ENCODE assay signal across 14 cellular contexts in genomic region chr2:222920657-222921186, GRCh38. TPM values are rescaled to one million over a fixed set of nuclear protein-coding genes. Genes with fewer than 3 reads are reported as not detected.
A peak's percentile ranks its signal among the peaks of the same experiment; 100 is the strongest.
DNase-seq lines count a peak whose midpoint lies in the region; ATAC-seq, FAIRE-seq and TF ChIP-seq lines count a peak whose summit lies in the region.
"Had no signal": no experiment of that assay in that cellular context is flagged by ENCODE, and none has a peak within 500 bp of the region (broad histone marks: within the 10 kb centered on the region; RNA-seq: fewer than 3 reads in every experiment).

No MANE protein-coding gene starts in this region.

- no peaks in the 10 kb centered on the region for H3K4me1 ChIP-seq in CD4-positive, CD25-positive, alpha-beta regulatory T cell (ENCODE audit: control insufficient read depth, insufficient read depth, low read length, poor library complexity, severe bottlenecking)
- H3K4me1 ChIP-seq in IMR-90 (ENCODE audit: control insufficient read depth, insufficient read depth, low read length) (peaks cover 12% of the 10 kb centered on the region), H1 (replicated peaks in 1 of 4; ENCODE audit: control insufficient read depth in 3 of 4, insufficient read depth in 4 of 4, low read length in 3 of 4) (peaks cover 0 to 6% (median 3%) of the 10 kb centered on the region in 4 experiments; a peak in 4 of 7 replicates), pancreas (peaks cover 0 to 3% (median 3%) of the 10 kb centered on the region in 3 donors)

- H3K27ac ChIP-seq in CD4-positive, CD25-positive, alpha-beta regulatory T cell (ENCODE audit: insufficient read depth, low read length, poor library complexity, severe bottlenecking) = no peak overlapping the region
- peak overlapping the region; percentile 51; the same call in 1 of the 2 replicates for H3K27ac ChIP-seq in IMR-90 (ENCODE audit: insufficient read depth, low read length)
- H3K27ac ChIP-seq in H1 (ENCODE audit: low read depth, low read length) = no peak overlapping the region
- H3K27ac ChIP-seq in pancreas = no peak overlapping the region
- H3K27ac ChIP-seq: RWPE1 had no signal

- intact Hi-C loops in IMR-90 (cut with micrococcal nuclease) (no loop called here), pancreas (cut with DNase I) (no loop called here)

- no peaks in the 10 kb centered on the region for H3K27me3 Mint-ChIP-seq in CD4-positive, CD25-positive, alpha-beta regulatory T cell
- H3K27me3 Mint-ChIP-seq in osteocyte (ENCODE audit: unreplicated experiment) = no peaks in the 10 kb centered on the region
- H3K27me3 Mint-ChIP-seq: IgD-negative memory B cell had no signal

- H3K79me2 ChIP-seq in H1 (ENCODE audit: control insufficient read depth in 1 of 2, insufficient read depth in 2 of 2, low read length in 2 of 2) = peaks cover 0 to 15% of the 10 kb centered on the region in 2 experiments; a peak in 2 of 4 replicates

- H3K9me3 ChIP-seq in CD4-positive, CD25-positive, alpha-beta regulatory T cell (ENCODE audit: control insufficient read depth in 2 of 2, low read length in 2 of 2) = no peaks in the 10 kb centered on the region
- H3K9me3 ChIP-seq in IMR-90 (ENCODE audit: control insufficient read depth, insufficient read depth, low read length) (no peaks in the 10 kb centered on the region), H1 (ENCODE audit: insufficient read depth in 2 of 2, low read depth in 1 of 2, low read length in 1 of 2) (no peaks in the 10 kb centered on the region), pancreas (no peaks in the 10 kb centered on the region)
- H3K9me3 ChIP-seq: Caco-2 had no signal

- CTCF ChIA-PET in IMR-90 (lab: Yijun Ruan, JAX) = no interaction called here
- CTCF ChIA-PET in H1 (lab: Charles Lee; ENCODE audit: partially characterized antibody) = interaction anchor here (0.8 to 2.6 kb wide), 6 partner anchors 11 to 232 kb away, joined by 3 to 16 read pairs (median 4); no protein-coding TSS in a partner anchor

- H3K9ac ChIP-seq in IMR-90 (ENCODE audit: low read depth, low read length) (no peak overlapping the region), H1 (replicated peaks in 1 of 4; ENCODE audit: extremely low read depth in 1 of 4, low read depth in 3 of 4, low read length in 3 of 4) (no peak overlapping the region)

- H2BK12ac ChIP-seq in H1 (ENCODE audit: low read depth, low read length) = no peak overlapping the region

- H3K4me2 ChIP-seq in IMR-90 (ENCODE audit: low read depth, low read length) = no peak overlapping the region
- H3K4me2 ChIP-seq in H1 (ENCODE audit: insufficient read depth in 1 of 2, low read depth in 2 of 2, low read length in 2 of 2) = no peak overlapping the region

- TF ChIP-seq CTCF in IMR-90 (conservative IDR thresholded peaks at IDR 0.05; ENCODE audit: low read depth, low read length) (no peak), H1 (IDR thresholded peaks at IDR 0.05; ENCODE audit: control extremely low read depth in 1 of 3, insufficient read depth in 1 of 3, low read depth in 1 of 3, low read length in 3 of 3) (no peak), osteocyte (IDR thresholded peaks at IDR 0.05) (no peak), pancreas (IDR thresholded peaks at IDR 0.05) (no peak)

- H2BK120ac ChIP-seq in IMR-90 (ENCODE audit: low read depth, low read length) (0 out of 2 replicates have a peak overlapping the region, but pooled peaks have one; percentile 44), H1 (replicated peaks; ENCODE audit: low read depth, low read length) (no peak overlapping the region)

- H2BK20ac ChIP-seq in IMR-90 (ENCODE audit: low read depth, low read length) = peak overlapping the region; percentile 71; the same call in 1 of the 2 replicates
- no peak overlapping the region for H2BK20ac ChIP-seq in H1 (ENCODE audit: low read length)

- BruUV-seq in IMR-90 (replicated peaks; lab: Mats Ljungman, UMichigan) = no TSS peak

- H3K9me1 ChIP-seq in IMR-90 (ENCODE audit: insufficient read depth, low read length) = peaks cover 11% of the 10 kb centered on the region

- H2AK9ac ChIP-seq in IMR-90 (replicated peaks; ENCODE audit: low read depth, low read length, poor library complexity) = no peak overlapping the region

- no peak for ATAC-seq in CD4-positive, CD25-positive, alpha-beta regulatory T cell (ENCODE audit: low read depth in 2 of 2)
- no peak for ATAC-seq in IMR-90 (ENCODE audit: low read depth)
- ATAC-seq in pancreas = no peak

- H4K5ac ChIP-seq in IMR-90 (ENCODE audit: low read depth, low read length) (peak overlapping the region; percentile 28; the same call in 1 of the 2 replicates), H1 (ENCODE audit: insufficient read length, low read depth, low read length) (no peak overlapping the region)

- H3K18ac ChIP-seq in IMR-90 (ENCODE audit: low read depth, low read length) (peak overlapping the region; percentile 76; the same call in 1 of the 2 replicates), H1 (ENCODE audit: extremely low read depth, low read length) (no peak overlapping the region)

- no peak for TF ChIP-seq EP300 in H1 (IDR thresholded peaks at IDR 0.05; ENCODE audit: borderline replicate concordance in 1 of 2, low read depth in 2 of 2, low read length in 2 of 2)

- no peak overlapping the region for H2AFZ ChIP-seq in IMR-90 (replicated peaks; ENCODE audit: low read length, poor library complexity)
- no peak overlapping the region for H2AFZ ChIP-seq in H1 (ENCODE audit: low read length)

- dilution Hi-C loops in IMR-90 (cut with HindIII; ENCODE audit: low sequenced_read_pairs, unreplicated experiment) = no loop called here

- in situ Hi-C loops in IMR-90 (cut with MboI; ENCODE audit: low sequenced_read_pairs) = no loop called here

- no peaks in the 10 kb centered on the region for H3K23me2 ChIP-seq in H1 (ENCODE audit: low read depth, low read length)

- H3K36me3 Mint-ChIP-seq in CD4-positive, CD25-positive, alpha-beta regulatory T cell = peaks cover 39% of the 10 kb centered on the region
- peaks cover 48% of the 10 kb centered on the region for H3K36me3 Mint-ChIP-seq in osteocyte (ENCODE audit: unreplicated experiment)

- H3K4me3 ChIP-seq in CD4-positive, CD25-positive, alpha-beta regulatory T cell (ENCODE audit: low read depth, low read length) = no peak overlapping the region
- H3K4me3 ChIP-seq in IMR-90 (ENCODE audit: insufficient read depth, low read depth, low read length) = no peak overlapping the region
- H3K4me3 ChIP-seq in H1 (ENCODE audit: extremely low read depth in 1 of 4, insufficient read depth in 2 of 4, low read depth in 3 of 4, low read length in 4 of 4) = no peak overlapping the region
- no peak overlapping the region for H3K4me3 ChIP-seq in pancreas

- peak; percentile 66 for FAIRE-seq in H1 (lab: Jason Lieb, UNC)
- no peak for FAIRE-seq in pancreas (lab: Jason Lieb, UNC)

- peaks cover 0 to 2% (median 0%) of the 10 kb centered on the region in 7 donors for H3K9me3 Mint-ChIP-seq in CD4-positive, CD25-positive, alpha-beta regulatory T cell
- H3K9me3 Mint-ChIP-seq in osteocyte (ENCODE audit: unreplicated experiment) = no peaks in the 10 kb centered on the region
- H3K9me3 Mint-ChIP-seq: IgD-negative memory B cell had no signal

- no peak overlapping the region for H3K56ac ChIP-seq in IMR-90 (ENCODE audit: extremely low read depth, insufficient read depth, low read length)
- H3K56ac ChIP-seq in H1 (replicated peaks; ENCODE audit: insufficient read length, low read depth, low read length) = no peak overlapping the region

- H3K14ac ChIP-seq in IMR-90 (replicated peaks; ENCODE audit: low read depth, low read length) (peak overlapping the region; percentile 67; the same call in 1 of the 2 replicates), H1 (ENCODE audit: insufficient read length) (no peak overlapping the region)

- POLR2A ChIA-PET in IMR-90 (lab: Charles Lee; ENCODE audit: unreplicated experiment) (no interaction called here), H1 (lab: Charles Lee; ENCODE audit: partially characterized antibody) (no interaction called here)

- H4K8ac ChIP-seq in IMR-90 (ENCODE audit: low read depth in 2 of 2, low read length in 2 of 2) (0 out of 4 replicates have a peak overlapping the region, but pooled peaks of 1 of the 2 experiments have one; percentile 22), H1 (ENCODE audit: extremely low read depth, insufficient read depth, low read length) (no peak overlapping the region)

- peak overlapping the region; percentile 78 for H4K91ac ChIP-seq in IMR-90 (ENCODE audit: insufficient read depth, low read depth, low read length)
- no peak overlapping the region for H4K91ac ChIP-seq in H1 (replicated peaks; ENCODE audit: insufficient read length, low read length)

- H3K79me1 ChIP-seq in IMR-90 (ENCODE audit: low read depth in 1 of 2, low read length in 2 of 2) (peaks cover 17 to 55% of the 10 kb centered on the region in 2 experiments; a peak in 3 of 4 replicates), H1 (ENCODE audit: low read depth, low read length) (no peaks in the 10 kb centered on the region; the same call in 1 of the 2 replicates)

- H3K23ac ChIP-seq in IMR-90 (ENCODE audit: low read depth, low read length) = 0 out of 2 replicates have a peak overlapping the region, but pooled peaks have one; percentile 39
- no peak overlapping the region for H3K23ac ChIP-seq in H1 (ENCODE audit: insufficient read length)

- H3K27me3 ChIP-seq in CD4-positive, CD25-positive, alpha-beta regulatory T cell (ENCODE audit: control insufficient read depth, insufficient read depth, low read length) = no peaks in the 10 kb centered on the region
- no peaks in the 10 kb centered on the region for H3K27me3 ChIP-seq in IMR-90 (ENCODE audit: control insufficient read depth, insufficient read depth, low read length)
- H3K27me3 ChIP-seq in H1 (replicated peaks in 1 of 4; ENCODE audit: control insufficient read depth in 3 of 4, extremely low read depth in 1 of 4, insufficient read depth in 3 of 4, low read length in 3 of 4) = no peaks in the 10 kb centered on the region
- no peaks in the 10 kb centered on the region for H3K27me3 ChIP-seq in pancreas

- peak overlapping the region; percentile 26; the same call in 1 of the 2 replicates for H2AK5ac ChIP-seq in IMR-90 (ENCODE audit: low read depth, low read length)
- no peak overlapping the region for H2AK5ac ChIP-seq in H1 (ENCODE audit: low read depth, low read length)

- H3K4me1 Mint-ChIP-seq in CD4-positive, CD25-positive, alpha-beta regulatory T cell = peaks cover 0 to 4% (median 0%) of the 10 kb centered on the region in 4 donors
- H3K4me1 Mint-ChIP-seq in osteocyte (ENCODE audit: unreplicated experiment) = peaks cover 34% of the 10 kb centered on the region
- H3K4me1 Mint-ChIP-seq: IgD-negative memory B cell had no signal

- peak overlapping the region; percentile 70 for H2BK5ac ChIP-seq in IMR-90 (ENCODE audit: low read depth, low read length, poor library complexity, severe bottlenecking)
- H2BK5ac ChIP-seq in H1 (ENCODE audit: low read depth, low read length) = no peak overlapping the region

- WGBS in IMR-90 (ENCODE audit: extremely low coverage in 2 of 2, insufficient read length in 1 of 2), 2 experiments = 95% methylated on average over 2 of the region's 5 CpGs; no CpG with 5 or more reads in 1 of the 2 experiments
- WGBS in H1 (ENCODE audit: extremely low coverage in 1 of 2, insufficient coverage in 1 of 2, insufficient read length in 1 of 2, insufficient replicate concordance in 2 of 2, low coverage in 1 of 2, low lambda C conversion rate in 2 of 2, missing lambda C conversion rate in 1 of 2), 2 experiments = 85% methylated on average over 5 of the region's 5 CpGs; no CpG with 5 or more reads in 1 of the 2 experiments
- WGBS in pancreas, 2 donors = 81 to 86% methylated on average over 5 of the region's 5 CpGs

- H4K20me1 ChIP-seq in IMR-90 (ENCODE audit: insufficient read depth, low read length) = no peaks in the 10 kb centered on the region
- H4K20me1 ChIP-seq in H1 (replicated peaks in 1 of 2; ENCODE audit: control insufficient read depth in 1 of 2, insufficient read depth in 2 of 2, low read length in 2 of 2) = peaks cover 0 to 1% of the 10 kb centered on the region in 2 experiments

- H2BK15ac ChIP-seq in IMR-90 (ENCODE audit: low read depth, low read length) = no peak overlapping the region
- no peak overlapping the region for H2BK15ac ChIP-seq in H1 (ENCODE audit: low read length)

- peaks cover 61% of the 10 kb centered on the region for H3K36me3 ChIP-seq in CD4-positive, CD25-positive, alpha-beta regulatory T cell (ENCODE audit: control insufficient read depth, insufficient read depth, low read length)
- H3K36me3 ChIP-seq in IMR-90 (ENCODE audit: control insufficient read depth, insufficient read depth, low read length) (peaks cover 32% of the 10 kb centered on the region), H1 (ENCODE audit: control insufficient read depth in 2 of 4, insufficient read depth in 4 of 4, low read length in 3 of 4) (peaks cover 6 to 69% (median 21%) of the 10 kb centered on the region in 4 experiments; a peak in 7 of 8 replicates), pancreas (peaks cover 0 to 38% (median 2%) of the 10 kb centered on the region in 3 donors)

- TF ChIP-seq POLR2A in IMR-90 (IDR thresholded peaks at IDR 0.05; ENCODE audit: low read depth, low read length) (no peak), H1 (IDR thresholded peaks at IDR 0.05; ENCODE audit: control extremely low read depth in 1 of 2, low read depth in 2 of 2, low read length in 2 of 2) (no peak)

- no peak for DNase-seq in CD4-positive, CD25-positive, alpha-beta regulatory T cell
- DNase-seq in IMR-90 = no peak
- no peak for DNase-seq in H1 (ENCODE audit: low read depth in 1 of 2, low spot score in 2 of 2)
- no peak for DNase-seq in osteocyte (ENCODE audit: extremely low spot score, unreplicated experiment)
- no peak for DNase-seq in pancreas
- DNase-seq in NCI-H446 (lab: John Stamatoyannopoulos, UW) = no peak
- no peak for DNase-seq in activated CD4-positive, CD25-positive, alpha-beta regulatory T cell treated with anti-CD3 and anti-CD28 coated beads, Interleukin-2, amount 50 U/mL, for 72 hours
- DNase-seq: AML-193, Caco-2, DMS153, NCI-H187 treated with DMSO at 0.1 percent for 48 hours, NCI-H69 had no signal

- H3K4ac ChIP-seq in IMR-90 (ENCODE audit: low read depth, low read length) (peak overlapping the region; percentile 58; the same call in 1 of the 2 replicates), H1 (replicated peaks; ENCODE audit: insufficient read length, low read depth, low read length) (no peak overlapping the region)

- TF ChIP-seq RAD21 in IMR-90 (IDR thresholded peaks at IDR 0.05; ENCODE audit: low read length) (no peak), H1 (IDR thresholded peaks at IDR 0.05 in 1 of 2, conservative IDR thresholded peaks at IDR 0.05 in 1 of 2; ENCODE audit: low read depth in 2 of 2, low read length in 2 of 2) (no peak)

- H3K27ac Mint-ChIP-seq in CD4-positive, CD25-positive, alpha-beta regulatory T cell = peak overlapping the region in 2 of 3 donors; percentile 56 to 67
- peak overlapping the region; percentile 73 for H3K27ac Mint-ChIP-seq in osteocyte (ENCODE audit: unreplicated experiment)

- no peak overlapping the region for H3K4me3 Mint-ChIP-seq in CD4-positive, CD25-positive, alpha-beta regulatory T cell
- H3K4me3 Mint-ChIP-seq in osteocyte (ENCODE audit: unreplicated experiment) = no peak overlapping the region
- H3K4me3 Mint-ChIP-seq: IgD-negative memory B cell had no signal

RNA-seq across cellular contexts. Expression of gene ACSL3, which starts 59.9 kb away (rescaled TPM):
- total RNA-seq in CD4-positive, CD25-positive, alpha-beta regulatory T cell = 60.0 TPM
- polyA plus RNA-seq in CD4-positive, CD25-positive, alpha-beta regulatory T cell = 10 to 100 TPM; 20.1 to 31.7 (median 27.0) TPM
- total RNA-seq in IMR-90 (2012; rRNA removed) (84.2 and 96.4 TPM in 2 replicates), osteocyte (129 and 131 TPM in 2 replicates), pancreas (10 to 100 TPM; 14.0 to 32.0 (median 16.6) TPM)
- polyA plus RNA-seq in IMR-90 (2012; rRNA removed) (29.2 and 31.0 TPM in 2 replicates), H1 (2011; rRNA removed) (37.5 and 53.3 TPM in 2 replicates), pancreas (10 to 100 TPM in 1 of 2 donors, 1 to 10 TPM in 1; 4.7 to 14.9 TPM)
- 15.5 and 19.7 TPM in 2 replicates for polyA plus RNA-seq in IMR-90 (2012; cell fraction: cytosol; rRNA removed)
- polyA plus RNA-seq in IMR-90 (2012; cell fraction: nucleus; rRNA removed; ENCODE audit: low replicate concordance) = 8.8 and 31.8 TPM in 2 replicates
- total RNA-seq in H1 (2021; fragmentation: NEBNext Ultra II Directional; extraction: Animal tissue kit (Norgen Biotek cat#: 25700)) = 94.0 and 98.1 TPM in 2 replicates
- polyA plus RNA-seq in H1 (2011; cell fraction: cytosol; rRNA removed) = 41.9 TPM
- 45.3 TPM for polyA plus RNA-seq in H1 (2011; cell fraction: nucleus; rRNA removed)
- polyA plus RNA-seq in H1 (2012, experiment 1 of 2) = 39.7 to 94.3 TPM (median 50.2 TPM) in 4 replicates
- 3.1 TPM for polyA plus RNA-seq in H1 (2012, experiment 2 of 2)
- polyA plus RNA-seq in H1 (2013, experiment 1 of 2) = 108 TPM
- polyA plus RNA-seq in H1 (2013, experiment 2 of 2) = 128 TPM
- 147 and 157 TPM in 2 replicates for polyA minus RNA-seq in H1 (2011; rRNA and poly(A)+ RNA removed)
- polyA minus RNA-seq in H1 (2011; cell fraction: cytosol; rRNA and poly(A)+ RNA removed) = 63.3 TPM
- 110 TPM for polyA minus RNA-seq in H1 (2011; cell fraction: nucleus; rRNA and poly(A)+ RNA removed)
